In genomic region chr15:60074181-60074885, GRCh38 we compare ENCODE assay signal across 15 cellular contexts.
DNase-seq lines count a peak whose midpoint lies in the region; ATAC-seq, FAIRE-seq and TF ChIP-seq lines count a peak whose summit lies in the region.
"Had no signal": no experiment of that assay in that cellular context is flagged by ENCODE, and none has a peak within 500 bp of the region (broad histone marks: within the 10 kb centered on the region; RNA-seq: fewer than 3 reads in every experiment).

No MANE protein-coding gene starts in this region.

- H3K36me3 ChIP-seq in small intestine (ENCODE audit: control insufficient read depth in 2 of 2, insufficient read depth in 2 of 2, low read length in 2 of 2), result no peaks in the 10 kb centered on the region
- H3K36me3 ChIP-seq in lower lobe of right lung, result no peaks in the 10 kb centered on the region
- H3K36me3 ChIP-seq: cardiac muscle cell had no signal

- no peaks in the 10 kb centered on the region for H3K9me3 ChIP-seq in small intestine (ENCODE audit: control insufficient read depth, low read depth)
- H3K9me3 ChIP-seq in lower lobe of right lung, result no peaks in the 10 kb centered on the region
- H3K9me3 ChIP-seq: A549 had no signal

- no peak overlapping the region for H3K4me3 ChIP-seq in small intestine (ENCODE audit: low read depth in 1 of 2, low read length in 2 of 2)
- no peak overlapping the region for H3K4me3 ChIP-seq in lower lobe of right lung
- H3K4me3 ChIP-seq: A549, cardiac muscle cell had no signal

- FAIRE-seq in endometrium (lab: Jason Lieb, UNC), result peak; percentile 12
- no peak for FAIRE-seq in small intestine (lab: Jason Lieb, UNC)
- FAIRE-seq: A549 had no signal

- no peak for TF ChIP-seq CTCF in lower lobe of right lung (IDR thresholded peaks at IDR 0.05)

- WGBS in small intestine, 3 donors, result 21 to 47% (median 35%) methylated on average over 6 of the region's 6 CpGs

- H3K27me3 ChIP-seq in small intestine (ENCODE audit: control insufficient read depth in 2 of 2, insufficient read depth in 2 of 2, low read length in 2 of 2) (peaks cover 0 to 5% of the 10 kb centered on the region in 2 donors), lower lobe of right lung (ENCODE audit: low read depth) (no peaks in the 10 kb centered on the region)
- H3K27me3 ChIP-seq: cardiac muscle cell had no signal

- DNase-seq in NCI-H510A treated with DMSO at 0.1 percent for 48 hours (lab: John Stamatoyannopoulos, UW) (peak; percentile 4), NCI-H510A (lab: John Stamatoyannopoulos, UW) (no peak), NCI-H69 (lab: John Stamatoyannopoulos, UW) (peak; percentile 97), small intestine (peak; percentile 20), occipital lobe (lab: John Stamatoyannopoulos, UW) (no peak), lower lobe of right lung (no peak)
- DNase-seq: DMS79 treated with DMSO at 0.1 percent for 48 hours, Kasumi-1, NCI-H524 had no signal

- ATAC-seq in HG03442 (IDR thresholded peaks at IDR 0.05; ENCODE audit: unreplicated experiment), result no peak
- no peak for ATAC-seq in lower lobe of right lung
- ATAC-seq: A549; activated CD4-positive, CD25-positive, alpha-beta regulatory T cell treated with anti-CD3 and anti-CD28 coated beads, Interleukin-2, amount 50 U/mL, for 24 hours; sciatic nerve had no signal

- H3K27ac ChIP-seq in small intestine (ENCODE audit: low read depth in 1 of 2, low read length in 1 of 2), result no peak overlapping the region
- H3K27ac ChIP-seq in lower lobe of right lung, result no peak overlapping the region
- H3K27ac ChIP-seq: A549, cardiac muscle cell had no signal

- intact Hi-C loops in lower lobe of right lung (cut with DNase I), result no loop called here

- H3K4me1 ChIP-seq in small intestine (ENCODE audit: control insufficient read depth in 2 of 2, insufficient read depth in 1 of 2, low read depth in 1 of 2, low read length in 1 of 2) (no peaks in the 10 kb centered on the region), lower lobe of right lung (no peaks in the 10 kb centered on the region)

Comparison
In these comparisons a context has a peak if more than half of its experiments do, and no peak if none do; other contexts are left out.
1. DNase-seq: peak in NCI-H510A treated with DMSO at 0.1 percent for 48 hours (single experiment), NCI-H69 (single experiment) and small intestine (single experiment); none in NCI-H510A (single experiment), occipital lobe (single experiment) and lower lobe of right lung (single experiment).